Comparison of ENCODE assay signal across 1 cellular context in the genomic region with DNA sequence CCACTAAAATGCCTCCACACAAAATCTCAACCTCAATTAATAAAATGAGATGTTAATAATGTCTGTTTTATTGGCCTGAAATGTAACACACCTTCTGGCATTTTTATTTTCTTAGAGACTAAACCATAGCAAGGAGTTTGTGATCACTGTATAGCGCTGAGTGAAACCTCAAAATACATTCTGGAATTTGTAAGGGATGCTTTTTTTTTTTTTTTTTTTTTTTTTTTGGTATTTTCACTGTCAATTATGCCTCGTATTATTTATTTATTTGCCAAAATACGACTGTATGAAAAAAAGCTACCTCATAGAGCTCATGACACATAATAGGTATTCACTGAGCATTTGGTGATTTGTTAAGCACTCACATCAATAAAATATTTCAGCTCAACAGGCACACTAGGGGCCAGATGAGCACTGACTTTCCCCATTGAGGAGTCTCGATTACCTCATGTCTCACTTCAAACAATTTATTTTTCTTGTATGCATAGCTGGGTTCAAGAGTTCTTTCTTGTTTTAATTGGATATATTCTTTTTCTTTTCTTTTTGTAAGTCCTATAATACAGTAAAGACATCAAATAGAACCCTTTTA.
TF ChIP-seq lines count a peak whose summit lies in the region.

No MANE protein-coding gene starts in this region.

TF ChIP-seq in HEK293, 187 proteins besides CTCF, POLR2A, EP300 and RAD21 (continued from another document and continues in another):
- TF ChIP-seq, protein P1, sequence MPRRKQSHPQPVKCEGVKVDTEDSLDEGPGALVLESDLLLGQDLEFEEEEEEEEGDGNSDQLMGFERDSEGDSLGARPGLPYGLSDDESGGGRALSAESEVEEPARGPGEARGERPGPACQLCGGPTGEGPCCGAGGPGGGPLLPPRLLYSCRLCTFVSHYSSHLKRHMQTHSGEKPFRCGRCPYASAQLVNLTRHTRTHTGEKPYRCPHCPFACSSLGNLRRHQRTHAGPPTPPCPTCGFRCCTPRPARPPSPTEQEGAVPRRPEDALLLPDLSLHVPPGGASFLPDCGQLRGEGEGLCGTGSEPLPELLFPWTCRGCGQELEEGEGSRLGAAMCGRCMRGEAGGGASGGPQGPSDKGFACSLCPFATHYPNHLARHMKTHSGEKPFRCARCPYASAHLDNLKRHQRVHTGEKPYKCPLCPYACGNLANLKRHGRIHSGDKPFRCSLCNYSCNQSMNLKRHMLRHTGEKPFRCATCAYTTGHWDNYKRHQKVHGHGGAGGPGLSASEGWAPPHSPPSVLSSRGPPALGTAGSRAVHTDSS (tag by site-specific recombination; IDR thresholded peaks at IDR 0.05) = no peak
- TF ChIP-seq ZNF223 (tag by site-specific recombination; IDR thresholded peaks at IDR 0.05) = no peak
- no peak for TF ChIP-seq ZNF211 (tag by site-specific recombination; IDR thresholded peaks at IDR 0.05; ENCODE audit: low read depth)
- TF ChIP-seq, protein P2, sequence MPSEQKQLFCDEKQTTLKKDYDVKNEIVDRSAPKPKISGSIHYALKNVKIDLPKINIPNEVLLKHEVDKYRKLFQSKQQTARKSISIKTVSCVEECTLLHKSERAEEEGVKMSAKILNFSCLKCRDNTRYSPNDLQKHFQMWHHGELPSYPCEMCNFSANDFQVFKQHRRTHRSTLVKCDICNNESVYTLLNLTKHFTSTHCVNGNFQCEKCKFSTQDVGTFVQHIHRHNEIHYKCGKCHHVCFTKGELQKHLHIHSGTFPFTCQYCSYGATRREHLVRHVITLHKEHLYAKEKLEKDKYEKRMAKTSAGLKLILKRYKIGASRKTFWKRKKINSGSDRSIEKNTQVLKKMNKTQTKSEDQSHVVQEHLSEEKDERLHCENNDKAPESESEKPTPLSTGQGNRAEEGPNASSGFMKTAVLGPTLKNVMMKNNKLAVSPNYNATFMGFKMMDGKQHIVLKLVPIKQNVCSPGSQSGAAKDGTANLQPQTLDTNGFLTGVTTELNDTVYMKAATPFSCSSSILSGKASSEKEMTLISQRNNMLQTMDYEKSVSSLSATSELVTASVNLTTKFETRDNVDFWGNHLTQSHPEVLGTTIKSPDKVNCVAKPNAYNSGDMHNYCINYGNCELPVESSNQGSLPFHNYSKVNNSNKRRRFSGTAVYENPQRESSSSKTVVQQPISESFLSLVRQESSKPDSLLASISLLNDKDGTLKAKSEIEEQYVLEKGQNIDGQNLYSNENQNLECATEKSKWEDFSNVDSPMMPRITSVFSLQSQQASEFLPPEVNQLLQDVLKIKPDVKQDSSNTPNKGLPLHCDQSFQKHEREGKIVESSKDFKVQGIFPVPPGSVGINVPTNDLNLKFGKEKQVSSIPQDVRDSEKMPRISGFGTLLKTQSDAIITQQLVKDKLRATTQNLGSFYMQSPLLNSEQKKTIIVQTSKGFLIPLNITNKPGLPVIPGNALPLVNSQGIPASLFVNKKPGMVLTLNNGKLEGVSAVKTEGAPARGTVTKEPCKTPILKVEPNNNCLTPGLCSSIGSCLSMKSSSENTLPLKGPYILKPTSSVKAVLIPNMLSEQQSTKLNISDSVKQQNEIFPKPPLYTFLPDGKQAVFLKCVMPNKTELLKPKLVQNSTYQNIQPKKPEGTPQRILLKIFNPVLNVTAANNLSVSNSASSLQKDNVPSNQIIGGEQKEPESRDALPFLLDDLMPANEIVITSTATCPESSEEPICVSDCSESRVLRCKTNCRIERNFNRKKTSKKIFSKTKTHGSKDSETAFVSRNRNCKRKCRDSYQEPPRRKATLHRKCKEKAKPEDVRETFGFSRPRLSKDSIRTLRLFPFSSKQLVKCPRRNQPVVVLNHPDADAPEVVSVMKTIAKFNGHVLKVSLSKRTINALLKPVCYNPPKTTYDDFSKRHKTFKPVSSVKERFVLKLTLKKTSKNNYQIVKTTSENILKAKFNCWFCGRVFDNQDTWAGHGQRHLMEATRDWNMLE (tag by site-specific recombination; conservative IDR thresholded peaks at IDR 0.05; ENCODE audit: low read depth) = no peak
- no peak for TF ChIP-seq ZNF175 (tag by site-specific recombination; IDR thresholded peaks at IDR 0.05)
- TF ChIP-seq, protein P3, sequence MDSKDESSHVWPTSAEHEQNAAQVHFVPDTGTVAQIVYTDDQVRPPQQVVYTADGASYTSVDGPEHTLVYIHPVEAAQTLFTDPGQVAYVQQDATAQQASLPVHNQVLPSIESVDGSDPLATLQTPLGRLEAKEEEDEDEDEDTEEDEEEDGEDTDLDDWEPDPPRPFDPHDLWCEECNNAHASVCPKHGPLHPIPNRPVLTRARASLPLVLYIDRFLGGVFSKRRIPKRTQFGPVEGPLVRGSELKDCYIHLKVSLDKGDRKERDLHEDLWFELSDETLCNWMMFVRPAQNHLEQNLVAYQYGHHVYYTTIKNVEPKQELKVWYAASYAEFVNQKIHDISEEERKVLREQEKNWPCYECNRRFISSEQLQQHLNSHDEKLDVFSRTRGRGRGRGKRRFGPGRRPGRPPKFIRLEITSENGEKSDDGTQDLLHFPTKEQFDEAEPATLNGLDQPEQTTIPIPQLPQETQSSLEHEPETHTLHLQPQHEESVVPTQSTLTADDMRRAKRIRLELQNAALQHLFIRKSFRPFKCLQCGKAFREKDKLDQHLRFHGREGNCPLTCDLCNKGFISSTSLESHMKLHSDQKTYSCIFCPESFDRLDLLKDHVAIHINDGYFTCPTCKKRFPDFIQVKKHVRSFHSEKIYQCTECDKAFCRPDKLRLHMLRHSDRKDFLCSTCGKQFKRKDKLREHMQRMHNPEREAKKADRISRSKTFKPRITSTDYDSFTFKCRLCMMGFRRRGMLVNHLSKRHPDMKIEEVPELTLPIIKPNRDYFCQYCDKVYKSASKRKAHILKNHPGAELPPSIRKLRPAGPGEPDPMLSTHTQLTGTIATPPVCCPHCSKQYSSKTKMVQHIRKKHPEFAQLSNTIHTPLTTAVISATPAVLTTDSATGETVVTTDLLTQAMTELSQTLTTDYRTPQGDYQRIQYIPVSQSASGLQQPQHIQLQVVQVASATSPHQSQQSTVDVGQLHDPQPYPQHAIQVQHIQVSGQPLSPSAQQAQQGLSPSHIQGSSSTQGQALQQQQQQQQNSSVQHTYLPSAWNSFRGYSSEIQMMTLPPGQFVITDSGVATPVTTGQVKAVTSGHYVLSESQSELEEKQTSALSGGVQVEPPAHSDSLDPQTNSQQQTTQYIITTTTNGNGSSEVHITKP (tag by site-specific recombination; IDR thresholded peaks at IDR 0.05) = no peak
- no peak for TF ChIP-seq ZNF623 (tag by site-specific recombination; IDR thresholded peaks at IDR 0.05)
- TF ChIP-seq ZNF624 (tag by site-specific recombination; IDR thresholded peaks at IDR 0.05) = no peak
- TF ChIP-seq ZNF521 (tag by site-specific recombination; IDR thresholded peaks at IDR 0.05) = no peak
- TF ChIP-seq, protein P4, sequence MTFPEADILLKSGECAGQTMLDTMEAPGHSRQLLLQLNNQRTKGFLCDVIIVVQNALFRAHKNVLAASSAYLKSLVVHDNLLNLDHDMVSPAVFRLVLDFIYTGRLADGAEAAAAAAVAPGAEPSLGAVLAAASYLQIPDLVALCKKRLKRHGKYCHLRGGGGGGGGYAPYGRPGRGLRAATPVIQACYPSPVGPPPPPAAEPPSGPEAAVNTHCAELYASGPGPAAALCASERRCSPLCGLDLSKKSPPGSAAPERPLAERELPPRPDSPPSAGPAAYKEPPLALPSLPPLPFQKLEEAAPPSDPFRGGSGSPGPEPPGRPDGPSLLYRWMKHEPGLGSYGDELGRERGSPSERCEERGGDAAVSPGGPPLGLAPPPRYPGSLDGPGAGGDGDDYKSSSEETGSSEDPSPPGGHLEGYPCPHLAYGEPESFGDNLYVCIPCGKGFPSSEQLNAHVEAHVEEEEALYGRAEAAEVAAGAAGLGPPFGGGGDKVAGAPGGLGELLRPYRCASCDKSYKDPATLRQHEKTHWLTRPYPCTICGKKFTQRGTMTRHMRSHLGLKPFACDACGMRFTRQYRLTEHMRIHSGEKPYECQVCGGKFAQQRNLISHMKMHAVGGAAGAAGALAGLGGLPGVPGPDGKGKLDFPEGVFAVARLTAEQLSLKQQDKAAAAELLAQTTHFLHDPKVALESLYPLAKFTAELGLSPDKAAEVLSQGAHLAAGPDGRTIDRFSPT (tag by site-specific recombination; IDR thresholded peaks at IDR 0.05) = 0 out of 2 replicates have a peak, but pooled peaks have one; percentile 32
- TF ChIP-seq ZNF366 (tag by site-specific recombination; conservative IDR thresholded peaks at IDR 0.05) = no peak
- TF ChIP-seq ZFP37 (tag by site-specific recombination; IDR thresholded peaks at IDR 0.05) = no peak
- TF ChIP-seq, protein P5, sequence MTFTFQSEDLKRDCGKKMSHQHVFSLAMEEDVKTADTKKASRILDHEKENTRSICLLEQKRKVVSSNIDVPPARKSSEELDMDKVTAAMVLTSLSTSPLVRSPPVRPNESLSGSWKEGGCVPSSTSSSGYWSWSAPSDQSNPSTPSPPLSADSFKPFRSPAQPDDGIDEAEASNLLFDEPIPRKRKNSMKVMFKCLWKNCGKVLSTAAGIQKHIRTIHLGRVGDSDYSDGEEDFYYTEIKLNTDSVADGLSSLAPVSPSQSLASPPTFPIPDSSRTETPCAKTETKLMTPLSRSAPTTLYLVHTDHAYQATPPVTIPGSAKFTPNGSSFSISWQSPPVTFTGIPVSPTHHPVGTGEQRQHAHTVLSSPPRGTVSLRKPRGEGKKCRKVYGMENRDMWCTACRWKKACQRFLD (tag by site-specific recombination; IDR thresholded peaks at IDR 0.05) = no peak
- no peak for TF ChIP-seq BCL11A (tag by site-specific recombination; IDR thresholded peaks at IDR 0.05; ENCODE audit: low read depth)
- TF ChIP-seq ZBTB48 (tag by site-specific recombination; IDR thresholded peaks at IDR 0.05) = no peak
- TF ChIP-seq ZNF423 (tag by site-specific recombination; IDR thresholded peaks at IDR 0.05) = no peak
- TF ChIP-seq ZNF391 (tag by site-specific recombination; IDR thresholded peaks at IDR 0.05; ENCODE audit: borderline replicate concordance, low read depth) = no peak
- TF ChIP-seq ZNF19 (tag by site-specific recombination; IDR thresholded peaks at IDR 0.05; ENCODE audit: low read depth) = no peak
- TF ChIP-seq, protein P6, sequence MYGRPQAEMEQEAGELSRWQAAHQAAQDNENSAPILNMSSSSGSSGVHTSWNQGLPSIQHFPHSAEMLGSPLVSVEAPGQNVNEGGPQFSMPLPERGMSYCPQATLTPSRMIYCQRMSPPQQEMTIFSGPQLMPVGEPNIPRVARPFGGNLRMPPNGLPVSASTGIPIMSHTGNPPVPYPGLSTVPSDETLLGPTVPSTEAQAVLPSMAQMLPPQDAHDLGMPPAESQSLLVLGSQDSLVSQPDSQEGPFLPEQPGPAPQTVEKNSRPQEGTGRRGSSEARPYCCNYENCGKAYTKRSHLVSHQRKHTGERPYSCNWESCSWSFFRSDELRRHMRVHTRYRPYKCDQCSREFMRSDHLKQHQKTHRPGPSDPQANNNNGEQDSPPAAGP (tag by site-specific recombination; IDR thresholded peaks at IDR 0.05) = no peak
- no peak for TF ChIP-seq ZNF777 (tag by site-specific recombination; IDR thresholded peaks at IDR 0.05; ENCODE audit: borderline replicate concordance)
- no peak for TF ChIP-seq SALL2 (tag by site-specific recombination; IDR thresholded peaks at IDR 0.05; ENCODE audit: borderline replicate concordance)
- no peak for TF ChIP-seq ZNF610 (tag by site-specific recombination; IDR thresholded peaks at IDR 0.05; ENCODE audit: borderline replicate concordance)
- TF ChIP-seq, protein P7, sequence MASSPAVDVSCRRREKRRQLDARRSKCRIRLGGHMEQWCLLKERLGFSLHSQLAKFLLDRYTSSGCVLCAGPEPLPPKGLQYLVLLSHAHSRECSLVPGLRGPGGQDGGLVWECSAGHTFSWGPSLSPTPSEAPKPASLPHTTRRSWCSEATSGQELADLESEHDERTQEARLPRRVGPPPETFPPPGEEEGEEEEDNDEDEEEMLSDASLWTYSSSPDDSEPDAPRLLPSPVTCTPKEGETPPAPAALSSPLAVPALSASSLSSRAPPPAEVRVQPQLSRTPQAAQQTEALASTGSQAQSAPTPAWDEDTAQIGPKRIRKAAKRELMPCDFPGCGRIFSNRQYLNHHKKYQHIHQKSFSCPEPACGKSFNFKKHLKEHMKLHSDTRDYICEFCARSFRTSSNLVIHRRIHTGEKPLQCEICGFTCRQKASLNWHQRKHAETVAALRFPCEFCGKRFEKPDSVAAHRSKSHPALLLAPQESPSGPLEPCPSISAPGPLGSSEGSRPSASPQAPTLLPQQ (tag by site-specific recombination; IDR thresholded peaks at IDR 0.05) = no peak
- TF ChIP-seq ZNF112 (tag by site-specific recombination; IDR thresholded peaks at IDR 0.05) = no peak
- 0 out of 2 replicates have a peak, but pooled peaks have one; percentile 12 for TF ChIP-seq ZNF335 (tag by site-specific recombination; conservative IDR thresholded peaks at IDR 0.05)
- TF ChIP-seq ZNF2 (tag by site-specific recombination; IDR thresholded peaks at IDR 0.05) = no peak
- no peak for TF ChIP-seq KLF1 (tag by site-specific recombination; IDR thresholded peaks at IDR 0.05)
- TF ChIP-seq ZBTB8A (tag by site-specific recombination; IDR thresholded peaks at IDR 0.05) = no peak
- TF ChIP-seq YY2 (tag by site-specific recombination; IDR thresholded peaks at IDR 0.05) = no peak
- no peak for TF ChIP-seq ZNF146 (tag by site-specific recombination; IDR thresholded peaks at IDR 0.05)
- no peak for TF ChIP-seq ZNF37A (tag by site-specific recombination; IDR thresholded peaks at IDR 0.05)
- TF ChIP-seq, protein P8, sequence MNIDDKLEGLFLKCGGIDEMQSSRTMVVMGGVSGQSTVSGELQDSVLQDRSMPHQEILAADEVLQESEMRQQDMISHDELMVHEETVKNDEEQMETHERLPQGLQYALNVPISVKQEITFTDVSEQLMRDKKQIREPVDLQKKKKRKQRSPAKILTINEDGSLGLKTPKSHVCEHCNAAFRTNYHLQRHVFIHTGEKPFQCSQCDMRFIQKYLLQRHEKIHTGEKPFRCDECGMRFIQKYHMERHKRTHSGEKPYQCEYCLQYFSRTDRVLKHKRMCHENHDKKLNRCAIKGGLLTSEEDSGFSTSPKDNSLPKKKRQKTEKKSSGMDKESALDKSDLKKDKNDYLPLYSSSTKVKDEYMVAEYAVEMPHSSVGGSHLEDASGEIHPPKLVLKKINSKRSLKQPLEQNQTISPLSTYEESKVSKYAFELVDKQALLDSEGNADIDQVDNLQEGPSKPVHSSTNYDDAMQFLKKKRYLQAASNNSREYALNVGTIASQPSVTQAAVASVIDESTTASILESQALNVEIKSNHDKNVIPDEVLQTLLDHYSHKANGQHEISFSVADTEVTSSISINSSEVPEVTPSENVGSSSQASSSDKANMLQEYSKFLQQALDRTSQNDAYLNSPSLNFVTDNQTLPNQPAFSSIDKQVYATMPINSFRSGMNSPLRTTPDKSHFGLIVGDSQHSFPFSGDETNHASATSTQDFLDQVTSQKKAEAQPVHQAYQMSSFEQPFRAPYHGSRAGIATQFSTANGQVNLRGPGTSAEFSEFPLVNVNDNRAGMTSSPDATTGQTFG (tag by site-specific recombination; IDR thresholded peaks at IDR 0.05; ENCODE audit: borderline replicate concordance) = no peak
- TF ChIP-seq ZNF830 (tag by site-specific recombination; IDR thresholded peaks at IDR 0.05; ENCODE audit: low read depth) = no peak
- TF ChIP-seq ZNF768 (tag by site-specific recombination; IDR thresholded peaks at IDR 0.05) = no peak
- no peak for TF ChIP-seq YY1 (tag by site-specific recombination; IDR thresholded peaks at IDR 0.05)
- TF ChIP-seq SCRT2 (tag by site-specific recombination; IDR thresholded peaks at IDR 0.05) = peak; percentile 71
- no peak for TF ChIP-seq ZNF248 (tag by site-specific recombination; IDR thresholded peaks at IDR 0.05)
